ENCODE assay signal across 8 cellular contexts in genomic region chr2:234496835-234497591, GRCh38. TPM values are rescaled to one million over a fixed set of nuclear protein-coding genes. Genes with fewer than 3 reads are reported as not detected.
DNase-seq lines count a peak whose midpoint lies in the region; ATAC-seq and TF ChIP-seq lines count a peak whose summit lies in the region.

A gene with protein sequence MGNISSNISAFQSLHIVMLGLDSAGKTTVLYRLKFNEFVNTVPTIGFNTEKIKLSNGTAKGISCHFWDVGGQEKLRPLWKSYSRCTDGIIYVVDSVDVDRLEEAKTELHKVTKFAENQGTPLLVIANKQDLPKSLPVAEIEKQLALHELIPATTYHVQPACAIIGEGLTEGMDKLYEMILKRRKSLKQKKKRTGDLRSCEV (minus strand): TSS chr2:234497081. CDS start chr2:234496586, 495 bp downstream.

- DNase-seq in RKO (ENCODE audit: low spot score), result peak; percentile 49
- DNase-seq in activated naive CD4-positive, alpha-beta T cell (lab: John Stamatoyannopoulos, UW), result peak in 3 of 4 experiments; percentile 40 to 66 (median 42)
- DNase-seq in foreskin keratinocyte, result peak; percentile 46 to 57
- peak; percentile 73 for DNase-seq in ureter (ENCODE audit: low spot score)

- H3F3A ChIP-seq in neural cell (ENCODE audit: insufficient read depth, low read length, poor library complexity, severe bottlenecking), result no peaks in the 10 kb centered on the region

- peak within 1 kb of the TSS; percentile 81 to 99 (median 90) for H3K4me3 ChIP-seq in BLaER1 treated with 17β-estradiol and CSF1 and Interleukin-3, amounts not matched to agents 10 nM and 100 nM
- H3K4me3 ChIP-seq in neural cell (ENCODE audit: low read length), result peak within 1 kb of the TSS; percentile 99

- H3K4me2 ChIP-seq in BLaER1 treated with 17β-estradiol and CSF1 and Interleukin-3, amounts not matched to agents 10 nM and 100 nM, result peak within 1 kb of the TSS; percentile 89 to 99 (median 95)
- peak within 1 kb of the TSS; percentile 98 for H3K4me2 ChIP-seq in neural cell (ENCODE audit: low read length)

- H3K4me1 ChIP-seq in BLaER1 treated with 17β-estradiol and CSF1 and Interleukin-3, amounts not matched to agents 10 nM and 100 nM, result peaks cover 18 to 71% (median 49%) of the 10 kb centered on the region in 10 experiments
- H3K4me1 ChIP-seq in foreskin keratinocyte, result peaks cover 17% of the 10 kb centered on the region

- peaks cover 43% of the 10 kb centered on the region for H3K79me2 ChIP-seq in neural cell (replicated peaks; ENCODE audit: insufficient read depth, low read length)

- peaks cover 0 to 42% (median 3%) of the 10 kb centered on the region in 11 experiments; a peak in 8 of 22 replicates for H3K36me3 ChIP-seq in BLaER1 treated with 17β-estradiol and CSF1 and Interleukin-3, amounts not matched to agents 10 nM and 100 nM
- no peaks in the 10 kb centered on the region for H3K36me3 ChIP-seq in neural cell (ENCODE audit: insufficient read depth, low read length)

- H3K27ac ChIP-seq in BLaER1 treated with 17β-estradiol and CSF1 and Interleukin-3, amounts not matched to agents 10 nM and 100 nM, result peak within 1 kb of the TSS; percentile 74 to 93 (median 85)
- H3K27ac ChIP-seq in foreskin keratinocyte, result peak within 1 kb of the TSS; percentile 71
- H3K27ac ChIP-seq in neural cell (ENCODE audit: low read length), result peak within 1 kb of the TSS; percentile 86

- peaks cover 6 to 48% (median 38%) of the 10 kb centered on the region in 11 experiments; a peak in 18 of 22 replicates for H4K20me1 ChIP-seq in BLaER1 treated with 17β-estradiol and CSF1 and Interleukin-3, amounts not matched to agents 10 nM and 100 nM
- H4K20me1 ChIP-seq in neural cell (ENCODE audit: insufficient read depth), result no peaks in the 10 kb centered on the region

- peak within 1 kb of the TSS; percentile 80 to 96 (median 84) for H3K9ac ChIP-seq in BLaER1 treated with 17β-estradiol and CSF1 and Interleukin-3, amounts not matched to agents 10 nM and 100 nM
- peak within 1 kb of the TSS; percentile 98 for H3K9ac ChIP-seq in neural cell (ENCODE audit: low read length)

- H2AFZ ChIP-seq in neural cell (ENCODE audit: low read depth, low read length), result peak within 1 kb of the TSS; percentile 61

- TF ChIP-seq RAD21 in neural cell (conservative IDR thresholded peaks at IDR 0.05), result no peak

- ATAC-seq in GM19328 (IDR thresholded peaks at IDR 0.05; ENCODE audit: unreplicated experiment) (peak; percentile 57), HG03442 (IDR thresholded peaks at IDR 0.05; ENCODE audit: unreplicated experiment) (peak; percentile 43), foreskin keratinocyte (peak; percentile 67)

- no peak for TF ChIP-seq EP300 in neural cell (conservative IDR thresholded peaks at IDR 0.05; ENCODE audit: poor library complexity, severe bottlenecking)

- peaks cover 0 to 19% (median 0%) of the 10 kb centered on the region in 11 experiments; a peak in 3 of 22 replicates for H3K27me3 ChIP-seq in BLaER1 treated with 17β-estradiol and CSF1 and Interleukin-3, amounts not matched to agents 10 nM and 100 nM
- H3K27me3 ChIP-seq in foreskin keratinocyte (no peaks in the 10 kb centered on the region), neural cell (ENCODE audit: insufficient read depth, low read depth, low read length) (no peaks in the 10 kb centered on the region)

- no peaks in the 10 kb centered on the region for H3K9me2 ChIP-seq in neural cell (ENCODE audit: insufficient read depth, low read length)

- H3K9me3 ChIP-seq in BLaER1 treated with 17β-estradiol and CSF1 and Interleukin-3, amounts not matched to agents 10 nM and 100 nM (replicated peaks in 1 of 11), result no peaks in the 10 kb centered on the region
- no peaks in the 10 kb centered on the region for H3K9me3 ChIP-seq in neural cell (ENCODE audit: low read length)

- peak; percentile 34 for TF ChIP-seq CTCF in foreskin keratinocyte (conservative IDR thresholded peaks at IDR 0.05)
- TF ChIP-seq CTCF in neural cell (IDR thresholded peaks at IDR 0.05; ENCODE audit: poor library complexity, severe bottlenecking), result no peak

TF ChIP-seq in neural cell, 6 proteins besides CTCF, POLR2A, EP300 and RAD21:
- peak; percentile 61 for TF ChIP-seq TAF1 (IDR thresholded peaks at IDR 0.05; ENCODE audit: low read depth)
- no peak for TF ChIP-seq REST (IDR thresholded peaks at IDR 0.05; ENCODE audit: borderline replicate concordance)
- TF ChIP-seq POLR2AphosphoS5 (IDR thresholded peaks at IDR 0.05), result peak; percentile 84
- TF ChIP-seq SMC3 (conservative IDR thresholded peaks at IDR 0.05; ENCODE audit: poor library complexity), result no peak
- TF ChIP-seq EZH2 (IDR thresholded peaks at IDR 0.05; ENCODE audit: borderline replicate concordance, insufficient read depth, low read length, poor library complexity, severe bottlenecking), result no peak
TF ChIP-seq in neural cell: peak in this region for 2.

RNA-seq across cellular contexts. Expression of the gene that starts here (rescaled TPM):
- 139 and 150 TPM in 2 replicates for total RNA-seq in foreskin keratinocyte
- polyA plus RNA-seq in foreskin keratinocyte, result 105 and 111 TPM in 2 replicates
- 20.3 and 21.6 TPM in 2 replicates for polyA plus RNA-seq in neural cell
- 42.6 and 44.6 TPM in 2 replicates for polyA minus RNA-seq in neural cell
- total RNA-seq in ureter, result 24.4 TPM

Comparison
In these comparisons a context has a peak if more than half of its experiments do, and no peak if none do; other contexts are left out.
1. Peak in every context shown above with its lines: DNase-seq, ATAC-seq, H3K4me3 ChIP-seq and H3K27ac ChIP-seq.